In the genomic region with DNA sequence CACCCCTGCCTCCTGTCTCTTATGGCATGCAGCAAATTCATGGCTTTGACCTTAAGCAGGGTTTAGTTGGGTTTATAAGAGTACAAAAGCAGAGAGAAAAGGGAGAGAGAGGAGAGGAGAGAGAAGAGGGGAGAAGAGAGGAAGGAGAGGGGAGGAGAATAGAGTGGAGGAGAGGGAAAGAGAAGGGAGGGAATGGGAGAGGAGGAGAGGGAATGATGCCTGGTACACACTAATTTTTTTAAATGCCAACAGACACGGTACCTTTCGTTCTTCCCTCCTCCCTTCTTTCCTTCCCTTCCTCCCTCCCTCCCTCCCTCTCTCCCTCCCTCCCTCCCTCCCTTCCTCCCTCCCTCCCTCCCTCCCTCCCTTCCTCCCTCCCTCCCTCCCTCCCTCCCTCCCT, we compare ENCODE assay signal across 29 cellular contexts. TPM values are rescaled to one million over a fixed set of nuclear protein-coding genes. Genes with fewer than 3 reads are reported as not detected.
"Had no signal": no experiment of that assay in that cellular context is flagged by ENCODE, and none has a peak within 500 bp of the region (broad histone marks: within the 10 kb centered on the region; RNA-seq: fewer than 3 reads in every experiment).

No MANE protein-coding gene starts in this region.

- H2AFZ ChIP-seq: hepatocyte had no signal

- H3K36me3 ChIP-seq: gastrocnemius medialis, heart left ventricle, left lung, prostate gland, upper lobe of right lung had no signal

- H3K9me3 Mint-ChIP-seq: mesothelial cell of epicardium; naive thymus-derived CD8-positive, alpha-beta T cell; stimulated activated effector memory CD8-positive, alpha-beta T cell treated with anti-CD3 and anti-CD28 coated beads, Interleukin-12 subunit alpha, Interleukin-12 subunit beta, amount 100 ng/mL, for 72 hours had no signal

- H3K4me2 ChIP-seq: hepatocyte had no signal

- H3K4me1 ChIP-seq: gastrocnemius medialis, heart left ventricle, left lung, prostate gland, testis, upper lobe of right lung had no signal

- H3K4me3 ChIP-seq: dorsolateral prefrontal cortex, gastrocnemius medialis, heart left ventricle, hepatocyte, left lung, mucosa of descending colon, prostate gland, stomach, testis, tibial nerve, upper lobe of right lung, vagina had no signal

- FAIRE-seq: colon, kidney, small intestine had no signal

- H3K4me3 Mint-ChIP-seq: mesothelial cell of epicardium; naive thymus-derived CD8-positive, alpha-beta T cell; nephron progenitor cell; stimulated activated effector memory CD8-positive, alpha-beta T cell treated with anti-CD3 and anti-CD28 coated beads, Interleukin-12 subunit alpha, Interleukin-12 subunit beta, amount 100 ng/mL, for 72 hours had no signal

- H3K9me3 ChIP-seq: gastrocnemius medialis, heart left ventricle, left lung, mucosa of descending colon, prostate gland, stomach, testis, tibial nerve, upper lobe of right lung, vagina had no signal

- H3K4me1 Mint-ChIP-seq: naive thymus-derived CD8-positive, alpha-beta T cell; stimulated activated effector memory CD8-positive, alpha-beta T cell treated with anti-CD3 and anti-CD28 coated beads, Interleukin-12 subunit alpha, Interleukin-12 subunit beta, amount 100 ng/mL, for 72 hours had no signal

- DNase-seq: cerebellar nuclear complex; dorsolateral prefrontal cortex; effector CD4-positive, alpha-beta T cell; foreskin fibroblast; gastrocnemius medialis; heart left ventricle; kidney; left lung; mesenchymal stem cell; mucosa of descending colon; naive thymus-derived CD8-positive, alpha-beta T cell; nephron progenitor cell; nucleus accumbens; right cardiac atrium; small intestine; stimulated activated CD4-positive, alpha-beta T cell treated with anti-CD3 and anti-CD28 coated beads, Interleukin-15, amount 100 ng/mL, for 24 hours; stimulated activated CD4-positive, alpha-beta T cell treated with anti-CD3 and anti-CD28 coated beads, Interleukin-2, amount 100 ng/mL, for 48 hours; stimulated activated naive CD4-positive, alpha-beta T cell treated with Interleukin-2 at 50 U/mL for 16 hours; stomach; substantia nigra; testis; upper lobe of right lung had no signal

- H3K27ac Mint-ChIP-seq: mesothelial cell of epicardium; naive thymus-derived CD8-positive, alpha-beta T cell; stimulated activated effector memory CD8-positive, alpha-beta T cell treated with anti-CD3 and anti-CD28 coated beads, Interleukin-12 subunit alpha, Interleukin-12 subunit beta, amount 100 ng/mL, for 72 hours had no signal

- H3K79me2 ChIP-seq: hepatocyte had no signal

- H3K27me3 ChIP-seq: gastrocnemius medialis, hepatocyte, left lung, stomach, testis, tibial nerve, upper lobe of right lung, vagina had no signal

- H3K36me3 Mint-ChIP-seq: mesothelial cell of epicardium; naive thymus-derived CD8-positive, alpha-beta T cell; stimulated activated effector memory CD8-positive, alpha-beta T cell treated with anti-CD3 and anti-CD28 coated beads, Interleukin-12 subunit alpha, Interleukin-12 subunit beta, amount 100 ng/mL, for 72 hours had no signal

- H3K27ac ChIP-seq: dorsolateral prefrontal cortex, gastrocnemius medialis, hepatocyte, left lung, prostate gland, testis, tibial nerve, upper lobe of right lung, vagina had no signal

RNA-seq across cellular contexts. Expression of gene TNC, which starts 48.7 kb away (rescaled TPM):
- total RNA-seq: naive thymus-derived CD8-positive, alpha-beta T cell had no signal
